In genomic region chr16:75196826-75197225, GRCh38 we compare ENCODE assay signal across 26 cellular contexts. TPM values are rescaled to one million over a fixed set of nuclear protein-coding genes. Genes with fewer than 3 reads are reported as not detected.
DNase-seq lines count a peak whose midpoint lies in the region; ATAC-seq and TF ChIP-seq lines count a peak whose summit lies in the region.
"Had no signal": no experiment of that assay in that cellular context is flagged by ENCODE, and none has a peak within 500 bp of the region (broad histone marks: within the 10 kb centered on the region; RNA-seq: fewer than 3 reads in every experiment).

No MANE protein-coding gene starts in this region.

- no peaks in the 10 kb centered on the region for H4K20me1 ChIP-seq in osteoblast (ENCODE audit: insufficient read depth, low read length)

- H3K4me3 Mint-ChIP-seq in endodermal cell: no peak overlapping the region
- H3K4me3 Mint-ChIP-seq: CD8-positive, alpha-beta T cell had no signal

- intact Hi-C loops in cardiac septum (cut with DNase I): loop anchor here (5.0 to 10.0 kb wide), 3 partner anchors 35 to 568 kb away; no protein-coding TSS in a partner anchor

- no peaks in the 10 kb centered on the region for H3K9me3 Mint-ChIP-seq in endodermal cell
- H3K9me3 Mint-ChIP-seq: CD8-positive, alpha-beta T cell had no signal

- H3K4me2 ChIP-seq in osteoblast (ENCODE audit: insufficient read depth, low read length): no peak overlapping the region
- H3K4me2 ChIP-seq: A549, PC-9 had no signal

- H3K27me3 Mint-ChIP-seq in endodermal cell (ENCODE audit: insufficient read depth): peaks cover 22% of the 10 kb centered on the region

- H3K4me1 ChIP-seq in right atrium auricular region (peaks cover 0 to 12% of the 10 kb centered on the region in 2 donors), endodermal cell (ENCODE audit: control insufficient read depth, insufficient read depth, low read length) (peaks cover 6% of the 10 kb centered on the region), osteoblast (ENCODE audit: insufficient read depth, low read length) (peaks cover 9% of the 10 kb centered on the region)
- H3K4me1 ChIP-seq: A549, Caco-2, SJCRH30 had no signal

- WGBS in endodermal cell (ENCODE audit: insufficient coverage in 1 of 2, insufficient read length in 1 of 2), 2 experiments: 81 to 83% methylated on average over 9 of the region's 9 CpGs

- H3K27me3 ChIP-seq in right atrium auricular region (no peaks in the 10 kb centered on the region), endodermal cell (ENCODE audit: control insufficient read depth, insufficient read depth, low read length, poor library complexity, severe bottlenecking) (peaks cover 16% of the 10 kb centered on the region), osteoblast (ENCODE audit: insufficient read depth, low read length) (peaks cover 22% of the 10 kb centered on the region)
- H3K27me3 ChIP-seq: SJCRH30 had no signal

- peaks cover 17% of the 10 kb centered on the region for H3K4me1 Mint-ChIP-seq in endodermal cell

- H3K27ac ChIP-seq in right atrium auricular region (no peak overlapping the region), endodermal cell (ENCODE audit: low read depth, low read length) (no peak overlapping the region), osteoblast (ENCODE audit: low read depth, low read length) (no peak overlapping the region)
- H3K27ac ChIP-seq: A549, C4-2B, PC-9, SJCRH30 had no signal

- no peak overlapping the region for H3K4me3 ChIP-seq in right atrium auricular region
- no peak overlapping the region for H3K4me3 ChIP-seq in endodermal cell (ENCODE audit: low read length)
- H3K4me3 ChIP-seq in osteoblast (ENCODE audit: insufficient read depth, low read length): no peak overlapping the region
- H3K4me3 ChIP-seq: A549, PC-9, SJCRH30 had no signal

- TF ChIP-seq CTCF in right atrium auricular region (IDR thresholded peaks at IDR 0.05): no peak
- TF ChIP-seq CTCF in endodermal cell (conservative IDR thresholded peaks at IDR 0.05): no peak
- no peak for TF ChIP-seq CTCF in osteoblast (IDR thresholded peaks at IDR 0.05; ENCODE audit: extremely low read depth, low read depth, low read length)

- no peaks in the 10 kb centered on the region for H3K36me3 Mint-ChIP-seq in endodermal cell (ENCODE audit: low read depth)
- H3K36me3 Mint-ChIP-seq: CD8-positive, alpha-beta T cell had no signal

- peak; percentile 61 for DNase-seq in cardiac septum (ENCODE audit: low spot score)
- DNase-seq in right atrium auricular region (ENCODE audit: low spot score): no peak
- DNase-seq in endodermal cell: peak; percentile 52
- peak; percentile 25 for DNase-seq in osteoblast (ENCODE audit: insufficient read length, low spot score, missing footprints)
- no peak for DNase-seq in NCI-H1694 treated with DMSO at 0.1 percent for 48 hours (lab: John Stamatoyannopoulos, UW)
- DNase-seq in ureter (ENCODE audit: low spot score): no peak
- DNase-seq: AML-193; CD8-positive, alpha-beta T cell; DMS79 treated with DMSO at 0.1 percent for 48 hours; GF-D8; Karpas-422; NCI-H1092; NCI-H1417 treated with DMSO at 0.1 percent for 48 hours; NCI-H187; NCI-H526 treated with DMSO at 0.1 percent for 48 hours; PC-9; SJCRH30 had no signal

- H3K9me3 ChIP-seq in right atrium auricular region (no peaks in the 10 kb centered on the region), endodermal cell (ENCODE audit: control insufficient read depth, low read length) (no peaks in the 10 kb centered on the region), osteoblast (ENCODE audit: low read depth, low read length) (no peaks in the 10 kb centered on the region)
- H3K9me3 ChIP-seq: Caco-2, SJCRH30 had no signal

- no peak overlapping the region for H3K27ac Mint-ChIP-seq in endodermal cell
- H3K27ac Mint-ChIP-seq: CD8-positive, alpha-beta T cell had no signal

- no peak overlapping the region for H2AFZ ChIP-seq in osteoblast (ENCODE audit: low read length)
- H2AFZ ChIP-seq: PC-9 had no signal

- H3K9ac ChIP-seq in endodermal cell (ENCODE audit: extremely low read depth, low read length, poor library complexity, severe bottlenecking): no peak overlapping the region

- no peaks in the 10 kb centered on the region for H3K36me3 ChIP-seq in right atrium auricular region
- no peaks in the 10 kb centered on the region for H3K36me3 ChIP-seq in endodermal cell (ENCODE audit: control insufficient read depth, insufficient read depth, low read length)
- no peaks in the 10 kb centered on the region for H3K36me3 ChIP-seq in osteoblast (ENCODE audit: insufficient read depth, low read length)
- H3K36me3 ChIP-seq: SJCRH30 had no signal

- no peak for ATAC-seq in HG02885 (IDR thresholded peaks at IDR 0.05; ENCODE audit: poor library complexity, unreplicated experiment)
- ATAC-seq: CD8-positive, alpha-beta T cell; Right ventricle myocardium inferior; SK-N-SH treated with all-trans-retinoic acid at 6 μM for 48 hours had no signal

- H3K79me2 ChIP-seq in osteoblast (ENCODE audit: insufficient read depth, low read length): no peaks in the 10 kb centered on the region

RNA-seq across cellular contexts. Expression of gene CTRB2, which starts 10.1 kb away (rescaled TPM):
- total RNA-seq in cardiac septum (not detected), right atrium auricular region (not detected), endodermal cell (not detected), osteoblast (not detected in 2 replicates), ureter (not detected)
- polyA plus RNA-seq in endodermal cell (2013, experiment 1 of 2): not detected
- polyA plus RNA-seq in endodermal cell (2013, experiment 2 of 2): not detected
- total RNA-seq: Caco-2; CD8-positive, alpha-beta T cell; HT-29; NCI-H460; PC-9; Right ventricle myocardium inferior; RPMI7951; SJCRH30 had no signal
- polyA plus RNA-seq: A549 had no signal

RNA-seq across cellular contexts. Expression of gene CTRB1, which starts 22.0 kb away (rescaled TPM):
- total RNA-seq in cardiac septum (not detected), right atrium auricular region (not detected), endodermal cell (not detected), osteoblast (not detected in 2 replicates), ureter (not detected)
- not detected for polyA plus RNA-seq in endodermal cell (2013, experiment 1 of 2)
- not detected for polyA plus RNA-seq in endodermal cell (2013, experiment 2 of 2)
- total RNA-seq: Caco-2; CD8-positive, alpha-beta T cell; HT-29; NCI-H460; PC-9; Right ventricle myocardium inferior; RPMI7951; SJCRH30 had no signal
- polyA plus RNA-seq: A549 had no signal

RNA-seq across cellular contexts. Expression of gene ZFP1, which starts 48.5 kb away (rescaled TPM):
- total RNA-seq in cardiac septum: 10.5 TPM
- total RNA-seq in right atrium auricular region: 1 to 10 TPM; 8.6 to 8.8 TPM
- 10 to 100 TPM; 10.4 to 13.3 TPM for total RNA-seq in endodermal cell
- 29.0 TPM for polyA plus RNA-seq in endodermal cell (2013, experiment 1 of 2)
- polyA plus RNA-seq in endodermal cell (2013, experiment 2 of 2): 24.5 TPM
- total RNA-seq in osteoblast: 12.7 TPM in 2 replicates
- total RNA-seq in ureter: 12.4 TPM

RNA-seq across cellular contexts. Expression of gene BCAR1, which starts 54.6 kb away (rescaled TPM):
- total RNA-seq in cardiac septum (80.3 TPM), right atrium auricular region (10 to 100 TPM; 58.0 to 88.2 TPM), endodermal cell (10 to 100 TPM; 56.2 to 74.3 TPM), osteoblast (66.9 and 75.3 TPM in 2 replicates), ureter (81.8 TPM)
- 38.6 TPM for polyA plus RNA-seq in endodermal cell (2013, experiment 1 of 2)
- 33.2 TPM for polyA plus RNA-seq in endodermal cell (2013, experiment 2 of 2)
- total RNA-seq: CD8-positive, alpha-beta T cell had no signal

Comparison
In these comparisons a context has a peak if more than half of its experiments do, and no peak if none do; other contexts are left out.
1. DNase-seq: peak in cardiac septum (single experiment), endodermal cell (single experiment) and osteoblast (single experiment); none in right atrium auricular region (single experiment), NCI-H1694 treated with DMSO at 0.1 percent for 48 hours (single experiment) and ureter (single experiment).